ENCODE assay signal across 1 cellular context in genomic region chr5:173780356-173781234, GRCh38.
A peak's percentile ranks its signal among the peaks of the same experiment; 100 is the strongest.
TF ChIP-seq lines count a peak whose summit lies in the region.

No MANE protein-coding gene starts in this region.

TF ChIP-seq in K562, 482 proteins besides CTCF, POLR2A, EP300 and RAD21 (continued from another document):
- TF ChIP-seq BACH1 (tag; IDR thresholded peaks at IDR 0.05) (no peak), ARID1B (IDR thresholded peaks at IDR 0.05) (no peak), ZNF347 (CRISPR knock-in tag; IDR thresholded peaks at IDR 0.05; ENCODE audit: low read depth) (no peak), KDM1A (IDR thresholded peaks at IDR 0.05) (peak in 1 of 2 experiments; percentile 53; a peak in 1 of 4 replicates), MNT (conservative IDR thresholded peaks at IDR 0.05) (no peak), ZNF41 (CRISPR knock-in tag; conservative IDR thresholded peaks at IDR 0.05) (no peak), ZBTB5 (IDR thresholded peaks at IDR 0.05) (no peak), RBM25 (IDR thresholded peaks at IDR 0.05; ENCODE audit: low read depth, low read length, severe bottlenecking) (peak; percentile 77), SRF (CRISPR knock-in tag; IDR thresholded peaks at IDR 0.05) (0 out of 4 replicates have a peak, but pooled peaks of 1 of the 2 experiments have one; percentile 24), HMGXB4 (CRISPR knock-in tag; IDR thresholded peaks at IDR 0.05) (no peak), ZNF766 (CRISPR knock-in tag; conservative IDR thresholded peaks at IDR 0.05) (no peak), HLTF (IDR thresholded peaks at IDR 0.05) (no peak)
